In the genomic region with DNA sequence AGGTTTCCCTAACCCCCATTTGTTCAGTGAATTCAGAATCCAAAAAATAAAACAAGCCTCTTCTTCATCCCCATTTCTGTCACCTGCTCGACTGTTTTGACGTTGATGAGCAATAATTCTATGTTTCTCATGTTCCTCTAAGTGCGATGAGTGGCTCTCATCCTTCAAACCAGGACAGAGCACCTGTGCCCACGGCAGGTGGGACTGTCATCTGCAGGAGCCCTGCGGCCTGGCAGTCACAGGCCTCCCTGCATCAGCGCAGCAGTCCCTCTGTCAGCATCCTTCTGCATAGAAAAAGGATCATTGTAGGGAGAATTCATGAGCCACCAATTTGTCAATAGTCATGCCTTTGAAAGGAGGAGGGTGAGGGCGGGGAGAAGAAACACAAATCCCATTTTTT, we compare ENCODE assay signal across 17 cellular contexts.
DNase-seq lines count a peak whose midpoint lies in the region; TF ChIP-seq lines count a peak whose summit lies in the region.
"Had no signal": no experiment of that assay in that cellular context is flagged by ENCODE, and none has a peak within 500 bp of the region (broad histone marks: within the 10 kb centered on the region; RNA-seq: fewer than 3 reads in every experiment).

No MANE protein-coding gene starts in this region.

- peaks cover 2 to 11% (median 5%) of the 10 kb centered on the region in 5 experiments for H3K9me3 Mint-ChIP-seq in brain
- peaks cover 2 to 6% (median 4%) of the 10 kb centered on the region in 6 donors for H3K9me3 Mint-ChIP-seq in immature natural killer cell
- H3K9me3 Mint-ChIP-seq: T-helper 2 cell treated with Interferon-gamma antibody and Interleukin-4, amounts not matched to agents 5 μg/mL and 100 μg/mL, for 36 hours had no signal

- no peaks in the 10 kb centered on the region for H3K36me3 Mint-ChIP-seq in brain
- no peaks in the 10 kb centered on the region for H3K36me3 Mint-ChIP-seq in immature natural killer cell
- H3K36me3 Mint-ChIP-seq: CD4-positive, alpha-beta memory T cell had no signal

- H3K4me3 Mint-ChIP-seq in brain (peak overlapping the region in 1 of 5 experiments; percentile 47), immature natural killer cell (no peak overlapping the region)
- H3K4me3 Mint-ChIP-seq: CD4-positive, alpha-beta memory T cell; HFFc6; T-helper 2 cell treated with Interferon-gamma antibody and Interleukin-4, amounts not matched to agents 5 μg/mL and 100 μg/mL, for 36 hours had no signal

- DNase-seq in DMS79 (lab: John Stamatoyannopoulos, UW) (peak; percentile 69), NCI-H187 (lab: John Stamatoyannopoulos, UW) (peak; percentile 70 to 79), NCI-H345 treated with DMSO at 0.1 percent for 48 hours (lab: John Stamatoyannopoulos, UW; ENCODE audit: unreplicated experiment) (peak; percentile 88), T-helper 9 cell (no peak), anterior cingulate cortex (lab: John Stamatoyannopoulos, UW) (no peak), NCI-H1436 (lab: John Stamatoyannopoulos, UW) (no peak), immature natural killer cell (no peak)
- DNase-seq: CD4-positive, alpha-beta memory T cell; DND-41; H7; HFFc6; NCI-H2171 treated with DMSO at 0.1 percent for 48 hours; NCI-H524 treated with DMSO at 0.1 percent for 48 hours; Peyer's patch; SK-N-SH had no signal

- H3K27ac Mint-ChIP-seq in brain (peak overlapping the region in 3 of 5 experiments; percentile 57 to 97 (median 86)), immature natural killer cell (no peak overlapping the region)
- H3K27ac Mint-ChIP-seq: CD4-positive, alpha-beta memory T cell; HFFc6; T-helper 2 cell treated with Interferon-gamma antibody and Interleukin-4, amounts not matched to agents 5 μg/mL and 100 μg/mL, for 36 hours had no signal

- H3K4me1 Mint-ChIP-seq in brain, result peaks cover 14% of the 10 kb centered on the region
- no peaks in the 10 kb centered on the region for H3K4me1 Mint-ChIP-seq in immature natural killer cell
- H3K4me1 Mint-ChIP-seq: CD4-positive, alpha-beta memory T cell had no signal

- TF ChIP-seq CTCF in brain (conservative IDR thresholded peaks at IDR 0.05), result no peak

- no peaks in the 10 kb centered on the region for H3K27me3 Mint-ChIP-seq in brain
- H3K27me3 Mint-ChIP-seq in immature natural killer cell (ENCODE audit: low read depth in 3 of 3), result peaks cover 0 to 7% (median 1%) of the 10 kb centered on the region in 3 donors

Comparison
In these comparisons a context has a peak if more than half of its experiments do, and no peak if none do; other contexts are left out.
1. DNase-seq: peak in DMS79 (single experiment), NCI-H187 (2 of 2) and NCI-H345 treated with DMSO at 0.1 percent for 48 hours (single experiment); none in T-helper 9 cell (single experiment), anterior cingulate cortex (0 of 58), NCI-H1436 (single experiment) and immature natural killer cell (0 of 3).
2. H3K27ac Mint-ChIP-seq: peak in brain (3 of 5); none in immature natural killer cell (0 of 6).